In the genomic region with DNA sequence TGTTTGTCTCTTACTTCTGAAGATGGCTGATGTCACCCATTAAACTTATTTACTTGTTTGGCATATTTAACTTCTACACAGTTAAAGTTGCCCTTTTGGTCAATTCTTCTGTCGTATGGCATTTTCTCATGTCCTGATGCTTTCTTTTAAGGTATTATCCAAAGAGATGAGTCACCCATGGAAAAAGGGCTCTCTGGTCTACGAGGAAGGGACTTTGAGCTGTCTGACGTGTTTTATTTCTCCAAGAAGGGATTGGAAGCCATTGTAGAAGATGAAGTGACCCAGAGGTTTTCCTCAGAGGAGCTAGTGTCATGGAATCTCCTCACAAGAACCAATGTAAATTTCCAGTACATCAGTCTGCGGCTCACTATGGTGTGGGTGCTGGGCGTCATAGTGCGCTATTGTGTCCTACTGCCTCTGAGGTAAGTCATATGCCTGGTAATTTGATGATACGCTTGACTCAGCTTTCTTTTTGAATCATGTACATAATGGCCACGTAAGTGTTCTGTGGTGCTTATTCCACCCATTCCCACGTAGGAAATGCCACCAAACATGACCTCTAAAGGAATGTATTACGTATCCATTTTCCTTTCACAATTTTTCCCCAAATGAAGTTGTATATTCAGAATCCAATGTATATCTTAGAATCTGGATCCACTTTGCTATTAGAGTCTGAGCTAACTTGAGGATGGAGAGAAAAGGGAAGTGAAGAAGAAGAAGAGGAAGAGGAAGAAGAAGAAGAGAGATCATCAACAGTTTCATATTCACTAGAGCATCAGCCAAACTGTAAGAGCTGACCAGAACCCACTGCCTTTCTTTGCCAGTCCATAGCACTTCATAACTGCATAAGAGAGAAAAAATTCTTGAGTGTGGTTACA, we compare ENCODE assay signal across 8 cellular contexts. TPM values are rescaled to one million over a fixed set of nuclear protein-coding genes. Genes with fewer than 3 reads are reported as not detected.
DNase-seq lines count a peak whose midpoint lies in the region; ATAC-seq, FAIRE-seq and TF ChIP-seq lines count a peak whose summit lies in the region.

No MANE protein-coding gene starts in this region.

- ATAC-seq in GM21390 (IDR thresholded peaks at IDR 0.05; ENCODE audit: unreplicated experiment) (peak; percentile 92), HG03280 (IDR thresholded peaks at IDR 0.05; ENCODE audit: unreplicated experiment) (peak; percentile 54)

- H3K27ac ChIP-seq in VCaP, result peak overlapping the region; percentile 34

- TF ChIP-seq POLR2A in GM12891 (IDR thresholded peaks at IDR 0.05; ENCODE audit: low read depth, low read length), result no peak

- FAIRE-seq in GM12891 (lab: Jason Lieb, UNC) (no peak), HTR-8/SVneo (lab: Jason Lieb, UNC) (no peak)

- TF ChIP-seq CTCF in VCaP (conservative IDR thresholded peaks at IDR 0.05), result no peak

- DNase-seq in GM12891 (ENCODE audit: insufficient read length, low spot score), result no peak
- no peak for DNase-seq in HTR-8/SVneo (ENCODE audit: insufficient read length, low spot score)
- no peak for DNase-seq in COLO829 (ENCODE audit: low spot score)
- DNase-seq in NCI-H510A treated with DMSO at 0.1 percent for 48 hours (lab: John Stamatoyannopoulos, UW), result no peak
- DNase-seq in stimulated activated CD4-positive, alpha-beta T cell treated with anti-CD3 and anti-CD28 coated beads, Interleukin-2, amount 100 ng/mL, for 48 hours, result no peak

TF ChIP-seq in GM12891, 5 proteins besides CTCF, POLR2A, EP300 and RAD21:
- no peak for TF ChIP-seq TAF1 (IDR thresholded peaks at IDR 0.05; ENCODE audit: low read depth, low read length)
- peak; percentile 96 for TF ChIP-seq SPI1 (IDR thresholded peaks at IDR 0.05; ENCODE audit: low read depth, low read length)

RNA-seq across cellular contexts. Expression of a gene that starts 45.7 kb away (rescaled TPM):
- 0.17 TPM for polyA plus RNA-seq in GM12891 (2012; ENCODE audit: low read depth, missing spikeins)
